ENCODE assay signal across 19 cellular contexts in genomic region chr2:74292752-74293151, GRCh38. TPM values are rescaled to one million over a fixed set of nuclear protein-coding genes. Genes with fewer than 3 reads are reported as not detected.
DNase-seq lines count a peak whose midpoint lies in the region; ATAC-seq and TF ChIP-seq lines count a peak whose summit lies in the region.
"Had no signal": no experiment of that assay in that cellular context is flagged by ENCODE, and none has a peak within 500 bp of the region (broad histone marks: within the 10 kb centered on the region; RNA-seq: fewer than 3 reads in every experiment).

No MANE protein-coding gene starts in this region.

- no peaks in the 10 kb centered on the region for H3K9me3 Mint-ChIP-seq in CD4-positive, alpha-beta T cell
- H3K9me3 Mint-ChIP-seq in neural progenitor cell (no peaks in the 10 kb centered on the region), chondrocyte (ENCODE audit: low read depth) (no peaks in the 10 kb centered on the region)
- H3K9me3 Mint-ChIP-seq: activated CD4-positive, alpha-beta memory T cell treated with anti-CD3 and anti-CD28 coated beads, Interleukin-2, amount 10 ng/mL, durations not matched to agents 7 days and 5 days; dendritic cell treated with granulocyte-macrophage colony-stimulating factor and Interleukin-4, amounts not matched to agents 40 ng/mL and 50 ng/mL, for 4 days; natural killer cell treated with Interleukin-12 subunit alpha and Interleukin-12 subunit beta and Interleukin-15 and Interleukin-18, amount 100 ng/mL, for 72 hours had no signal

- peaks cover 13% of the 10 kb centered on the region for H3K4me1 ChIP-seq in neural progenitor cell
- no peaks in the 10 kb centered on the region for H3K4me1 ChIP-seq in foreskin keratinocyte

- POLR2A ChIA-PET in CD4-positive, alpha-beta T cell (lab: Charles Lee): no interaction called here

- H3K9me3 ChIP-seq in CD4-positive, alpha-beta T cell (ENCODE audit: control insufficient read depth, low read length): no peaks in the 10 kb centered on the region
- no peaks in the 10 kb centered on the region for H3K9me3 ChIP-seq in neural progenitor cell (ENCODE audit: low read depth)
- H3K9me3 ChIP-seq: SK-N-SH had no signal

- no peaks in the 10 kb centered on the region for H3K27me3 ChIP-seq in CD4-positive, alpha-beta T cell (ENCODE audit: control insufficient read depth, insufficient read depth, low read length)
- H3K27me3 ChIP-seq in brain microvascular endothelial cell (replicated peaks) (peaks cover 3% of the 10 kb centered on the region), neural progenitor cell (no peaks in the 10 kb centered on the region), foreskin keratinocyte (peaks cover 25% of the 10 kb centered on the region)

- H3K9ac ChIP-seq in neural progenitor cell: no peak overlapping the region
- H3K9ac ChIP-seq: SK-N-SH had no signal

- H3K79me2 ChIP-seq in neural progenitor cell (ENCODE audit: low read depth): no peaks in the 10 kb centered on the region

- H3K27me3 Mint-ChIP-seq in CD4-positive, alpha-beta T cell: no peaks in the 10 kb centered on the region
- H3K27me3 Mint-ChIP-seq in neural progenitor cell (ENCODE audit: insufficient read depth, low read depth): peaks cover 8% of the 10 kb centered on the region
- H3K27me3 Mint-ChIP-seq in chondrocyte (ENCODE audit: low read depth): peaks cover 2% of the 10 kb centered on the region
- H3K27me3 Mint-ChIP-seq: activated CD4-positive, alpha-beta memory T cell treated with anti-CD3 and anti-CD28 coated beads, Interleukin-2, amount 10 ng/mL, durations not matched to agents 7 days and 5 days; dendritic cell treated with granulocyte-macrophage colony-stimulating factor and Interleukin-4, amounts not matched to agents 40 ng/mL and 50 ng/mL, for 4 days; natural killer cell treated with Interleukin-12 subunit alpha and Interleukin-12 subunit beta and Interleukin-15 and Interleukin-18, amount 100 ng/mL, for 72 hours had no signal

- no peak overlapping the region for H3K4me3 Mint-ChIP-seq in CD4-positive, alpha-beta T cell
- H3K4me3 Mint-ChIP-seq in neural progenitor cell (no peak overlapping the region), chondrocyte (ENCODE audit: unreplicated experiment) (no peak overlapping the region)
- H3K4me3 Mint-ChIP-seq: activated CD4-positive, alpha-beta memory T cell treated with anti-CD3 and anti-CD28 coated beads, Interleukin-2, amount 10 ng/mL, durations not matched to agents 7 days and 5 days; dendritic cell treated with granulocyte-macrophage colony-stimulating factor and Interleukin-4, amounts not matched to agents 40 ng/mL and 50 ng/mL, for 4 days; natural killer cell treated with Interleukin-12 subunit alpha and Interleukin-12 subunit beta and Interleukin-15 and Interleukin-18, amount 100 ng/mL, for 72 hours; WTC11 had no signal

- CTCF ChIA-PET in CD4-positive, alpha-beta T cell (lab: Charles Lee): no interaction called here

- no peaks in the 10 kb centered on the region for H3K36me3 ChIP-seq in brain microvascular endothelial cell (replicated peaks)
- H3K36me3 ChIP-seq in neural progenitor cell: no peaks in the 10 kb centered on the region

- H3K36me3 Mint-ChIP-seq in CD4-positive, alpha-beta T cell (ENCODE audit: low read depth): peaks cover 11% of the 10 kb centered on the region
- H3K36me3 Mint-ChIP-seq in neural progenitor cell (no peaks in the 10 kb centered on the region), chondrocyte (ENCODE audit: low read depth) (peaks cover 3% of the 10 kb centered on the region)
- H3K36me3 Mint-ChIP-seq: natural killer cell treated with Interleukin-12 subunit alpha and Interleukin-12 subunit beta and Interleukin-15 and Interleukin-18, amount 100 ng/mL, for 72 hours; WTC11 had no signal

- no peaks in the 10 kb centered on the region for H4K20me1 ChIP-seq in neural progenitor cell (ENCODE audit: low read depth)

- H2AFZ ChIP-seq in neural progenitor cell (replicated peaks): no peak overlapping the region

- peak overlapping the region; percentile 83 for H3K27ac Mint-ChIP-seq in CD4-positive, alpha-beta T cell
- H3K27ac Mint-ChIP-seq in neural progenitor cell (peak overlapping the region; percentile 35), chondrocyte (ENCODE audit: unreplicated experiment) (no peak overlapping the region)
- H3K27ac Mint-ChIP-seq: activated CD4-positive, alpha-beta memory T cell treated with anti-CD3 and anti-CD28 coated beads, Interleukin-2, amount 10 ng/mL, durations not matched to agents 7 days and 5 days; dendritic cell treated with granulocyte-macrophage colony-stimulating factor and Interleukin-4, amounts not matched to agents 40 ng/mL and 50 ng/mL, for 4 days; natural killer cell treated with Interleukin-12 subunit alpha and Interleukin-12 subunit beta and Interleukin-15 and Interleukin-18, amount 100 ng/mL, for 72 hours; WTC11 had no signal

- in situ Hi-C loops in brain microvascular endothelial cell (cut with HindIII; ENCODE audit: low pct_ligation_motif_present, low sequenced_read_pairs): no loop called here

- no peaks in the 10 kb centered on the region for H3F3A ChIP-seq in neural progenitor cell (ENCODE audit: low read depth)

- H3K4me2 ChIP-seq in neural progenitor cell: no peak overlapping the region
- H3K4me2 ChIP-seq: SK-N-SH had no signal

- intact Hi-C loops in CD4-positive, alpha-beta T cell (cut with DNase I, micrococcal nuclease): no loop called here

- no peak overlapping the region for H3K27ac ChIP-seq in CD4-positive, alpha-beta T cell (ENCODE audit: low read depth, low read length)
- H3K27ac ChIP-seq in brain microvascular endothelial cell (no peak overlapping the region), neural progenitor cell (no peak overlapping the region), foreskin keratinocyte (no peak overlapping the region)

- H3K4me1 Mint-ChIP-seq in CD4-positive, alpha-beta T cell (ENCODE audit: low read depth): peaks cover 32% of the 10 kb centered on the region
- H3K4me1 Mint-ChIP-seq in neural progenitor cell: peaks cover 20% of the 10 kb centered on the region
- peaks cover 21% of the 10 kb centered on the region for H3K4me1 Mint-ChIP-seq in chondrocyte (ENCODE audit: low read depth)
- H3K4me1 Mint-ChIP-seq: WTC11 had no signal

- TF ChIP-seq CTCF in CD4-positive, alpha-beta T cell (IDR thresholded peaks at IDR 0.05): no peak
- TF ChIP-seq CTCF in brain microvascular endothelial cell (IDR thresholded peaks at IDR 0.05; ENCODE audit: low read depth, low read length, missing control alignments): no peak
- TF ChIP-seq CTCF in neural progenitor cell (IDR thresholded peaks at IDR 0.05): no peak
- no peak for TF ChIP-seq CTCF in chondrocyte (IDR thresholded peaks at IDR 0.05)
- TF ChIP-seq CTCF in foreskin keratinocyte (conservative IDR thresholded peaks at IDR 0.05): no peak

- H3K4me3 ChIP-seq in brain microvascular endothelial cell (ENCODE audit: low read depth, low read length): no peak overlapping the region
- no peak overlapping the region for H3K4me3 ChIP-seq in neural progenitor cell

- no peak for DNase-seq in CD4-positive, alpha-beta T cell
- DNase-seq in HCEC 1CT (peak; percentile 2), brain microvascular endothelial cell (peak; percentile 28), neural progenitor cell (ENCODE audit: low spot score) (peak; percentile 13), T-helper 1 cell (no peak), AML-193 (lab: John Stamatoyannopoulos, UW) (no peak), chondrocyte (ENCODE audit: low spot score) (no peak), foreskin keratinocyte (no peak)
- DNase-seq: activated CD4-positive, alpha-beta memory T cell treated with anti-CD3 and anti-CD28 coated beads, Interleukin-2, amount 10 ng/mL, durations not matched to agents 7 days and 5 days; activated naive CD4-positive, alpha-beta T cell treated with Interleukin-2 at 50 U/mL for 16 hours; glutamatergic neuron; left cardiac atrium; NCI-H1105; NCI-H2081 treated with DMSO at 0.1 percent for 48 hours; RPMI8226; SK-N-SH had no signal

- no peak for ATAC-seq in CD4-positive, alpha-beta T cell (ENCODE audit: poor library complexity)
- no peak for ATAC-seq in foreskin keratinocyte
- ATAC-seq: left cardiac atrium; natural killer cell treated with Interleukin-12 subunit alpha and Interleukin-12 subunit beta and Interleukin-15 and Interleukin-18, amount 100 ng/mL, for 72 hours had no signal

RNA-seq across cellular contexts. Expression of gene SLC4A5, which starts 50.5 kb away (rescaled TPM):
- 10 to 100 TPM in 1 of 2 experiments, 1 to 10 TPM in 1; 7.8 to 10.4 TPM for total RNA-seq in CD4-positive, alpha-beta T cell
- 1.7 and 2.0 TPM in 2 replicates for total RNA-seq in neural progenitor cell (ENCODE audit: low replicate concordance)
- 0.65 to 2.2 TPM (median 1.2 TPM) in 3 replicates for total RNA-seq in chondrocyte
- 0.17 and 0.25 TPM in 2 replicates for total RNA-seq in foreskin keratinocyte
- polyA plus RNA-seq in foreskin keratinocyte: 0.04 and 0.14 TPM in 2 replicates

Comparison
In these comparisons a context has a peak if more than half of its experiments do, and no peak if none do; other contexts are left out.
1. DNase-seq: peak in HCEC 1CT (single experiment), brain microvascular endothelial cell (single experiment) and neural progenitor cell (single experiment); none in CD4-positive, alpha-beta T cell (0 of 10), T-helper 1 cell (0 of 5), AML-193 (0 of 2), chondrocyte (single experiment) and foreskin keratinocyte (0 of 2).